In the genomic region with DNA sequence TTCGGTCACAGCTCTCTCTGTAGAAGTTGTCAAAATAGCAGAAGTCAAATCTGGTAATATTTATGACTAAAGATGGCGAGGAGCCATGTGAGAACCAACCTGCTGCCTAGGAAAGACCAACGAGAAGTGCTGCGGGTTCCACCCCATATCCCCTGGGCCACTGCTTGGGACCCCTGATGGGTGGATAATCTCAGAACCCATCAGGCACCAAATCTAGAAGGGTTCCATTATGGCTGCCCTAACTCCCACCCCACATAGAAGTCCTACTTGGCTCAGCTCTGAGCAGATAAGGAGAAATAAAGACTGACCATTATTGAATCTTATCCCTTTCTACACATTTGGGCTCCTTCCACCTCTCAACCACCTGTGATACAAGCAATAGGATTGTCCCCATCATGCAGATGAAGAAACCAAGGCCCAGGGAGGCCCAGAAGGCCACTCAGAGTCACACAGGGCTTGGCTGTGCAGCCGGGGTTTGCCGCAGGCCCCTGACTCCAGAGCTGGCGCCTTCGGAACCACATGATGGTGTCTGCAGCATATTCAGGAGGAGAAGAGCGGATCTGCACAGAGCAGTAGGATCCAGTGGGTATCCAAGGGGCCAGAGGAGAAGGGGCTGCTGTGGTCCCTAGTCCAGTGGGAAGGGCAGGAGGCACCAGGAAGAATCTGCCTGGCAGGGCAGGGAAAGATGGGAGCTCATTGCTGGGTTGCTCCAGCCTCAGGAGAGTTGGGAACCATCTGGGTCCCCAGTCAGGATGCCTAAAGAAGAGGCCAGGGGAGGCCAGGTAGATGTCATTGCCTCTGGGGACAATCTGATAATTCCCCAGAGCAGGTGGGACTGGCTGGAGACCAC, we compare ENCODE assay signal across 1 cellular context.
TF ChIP-seq lines count a peak whose summit lies in the region.

No MANE protein-coding gene starts in this region.

TF ChIP-seq in H1, 55 proteins besides CTCF, POLR2A, EP300 and RAD21:
- no peak for TF ChIP-seq NRF1 (IDR thresholded peaks at IDR 0.05; ENCODE audit: low read depth, low read length)
- TF ChIP-seq USF2 (IDR thresholded peaks at IDR 0.05; ENCODE audit: low read length), result no peak
- no peak for TF ChIP-seq ATF2 (IDR thresholded peaks at IDR 0.05; ENCODE audit: low read length)
- TF ChIP-seq SRF (IDR thresholded peaks at IDR 0.05; ENCODE audit: low read depth, low read length), result no peak
- no peak for TF ChIP-seq KDM1A (IDR thresholded peaks at IDR 0.05; ENCODE audit: borderline replicate concordance, low read length)
- no peak for TF ChIP-seq NANOG (IDR thresholded peaks at IDR 0.05; ENCODE audit: insufficient read depth, low read depth, low read length, poor library complexity, severe bottlenecking)
- TF ChIP-seq SP2 (IDR thresholded peaks at IDR 0.05; ENCODE audit: low read length), result no peak
- no peak for TF ChIP-seq ASH2L (IDR thresholded peaks at IDR 0.05; ENCODE audit: low read length)
- no peak for TF ChIP-seq KDM5A (IDR thresholded peaks at IDR 0.05; ENCODE audit: low read length)
- no peak for TF ChIP-seq TCF12 (IDR thresholded peaks at IDR 0.05; ENCODE audit: low read depth, low read length)
- no peak for TF ChIP-seq CTBP2 (IDR thresholded peaks at IDR 0.05; ENCODE audit: borderline replicate concordance, insufficient read depth, insufficient read length, low read length)
- no peak for TF ChIP-seq SP1 (IDR thresholded peaks at IDR 0.05; ENCODE audit: low read depth, low read length)
- no peak for TF ChIP-seq TAF7 (optimal IDR thresholded peaks at IDR 0.05; ENCODE audit: borderline replicate concordance, low read depth, low read length)
- no peak for TF ChIP-seq RNF2 (IDR thresholded peaks at IDR 0.05; ENCODE audit: borderline replicate concordance, low read depth, low read length, missing control alignments, poor library complexity, severe bottlenecking)
- TF ChIP-seq SIX5 (IDR thresholded peaks at IDR 0.05; ENCODE audit: low read depth, low read length), result no peak
- no peak for TF ChIP-seq RXRA (IDR thresholded peaks at IDR 0.05; ENCODE audit: insufficient read depth, low read depth, low read length)
- TF ChIP-seq, protein P1, sequence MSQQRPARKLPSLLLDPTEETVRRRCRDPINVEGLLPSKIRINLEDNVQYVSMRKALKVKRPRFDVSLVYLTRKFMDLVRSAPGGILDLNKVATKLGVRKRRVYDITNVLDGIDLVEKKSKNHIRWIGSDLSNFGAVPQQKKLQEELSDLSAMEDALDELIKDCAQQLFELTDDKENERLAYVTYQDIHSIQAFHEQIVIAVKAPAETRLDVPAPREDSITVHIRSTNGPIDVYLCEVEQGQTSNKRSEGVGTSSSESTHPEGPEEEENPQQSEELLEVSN (IDR thresholded peaks at IDR 0.05), result no peak
- no peak for TF ChIP-seq POU5F1 (IDR thresholded peaks at IDR 0.05; ENCODE audit: low read depth, low read length)
- TF ChIP-seq JUN (IDR thresholded peaks at IDR 0.05; ENCODE audit: low read depth, low read length), result no peak
- TF ChIP-seq, protein P2, sequence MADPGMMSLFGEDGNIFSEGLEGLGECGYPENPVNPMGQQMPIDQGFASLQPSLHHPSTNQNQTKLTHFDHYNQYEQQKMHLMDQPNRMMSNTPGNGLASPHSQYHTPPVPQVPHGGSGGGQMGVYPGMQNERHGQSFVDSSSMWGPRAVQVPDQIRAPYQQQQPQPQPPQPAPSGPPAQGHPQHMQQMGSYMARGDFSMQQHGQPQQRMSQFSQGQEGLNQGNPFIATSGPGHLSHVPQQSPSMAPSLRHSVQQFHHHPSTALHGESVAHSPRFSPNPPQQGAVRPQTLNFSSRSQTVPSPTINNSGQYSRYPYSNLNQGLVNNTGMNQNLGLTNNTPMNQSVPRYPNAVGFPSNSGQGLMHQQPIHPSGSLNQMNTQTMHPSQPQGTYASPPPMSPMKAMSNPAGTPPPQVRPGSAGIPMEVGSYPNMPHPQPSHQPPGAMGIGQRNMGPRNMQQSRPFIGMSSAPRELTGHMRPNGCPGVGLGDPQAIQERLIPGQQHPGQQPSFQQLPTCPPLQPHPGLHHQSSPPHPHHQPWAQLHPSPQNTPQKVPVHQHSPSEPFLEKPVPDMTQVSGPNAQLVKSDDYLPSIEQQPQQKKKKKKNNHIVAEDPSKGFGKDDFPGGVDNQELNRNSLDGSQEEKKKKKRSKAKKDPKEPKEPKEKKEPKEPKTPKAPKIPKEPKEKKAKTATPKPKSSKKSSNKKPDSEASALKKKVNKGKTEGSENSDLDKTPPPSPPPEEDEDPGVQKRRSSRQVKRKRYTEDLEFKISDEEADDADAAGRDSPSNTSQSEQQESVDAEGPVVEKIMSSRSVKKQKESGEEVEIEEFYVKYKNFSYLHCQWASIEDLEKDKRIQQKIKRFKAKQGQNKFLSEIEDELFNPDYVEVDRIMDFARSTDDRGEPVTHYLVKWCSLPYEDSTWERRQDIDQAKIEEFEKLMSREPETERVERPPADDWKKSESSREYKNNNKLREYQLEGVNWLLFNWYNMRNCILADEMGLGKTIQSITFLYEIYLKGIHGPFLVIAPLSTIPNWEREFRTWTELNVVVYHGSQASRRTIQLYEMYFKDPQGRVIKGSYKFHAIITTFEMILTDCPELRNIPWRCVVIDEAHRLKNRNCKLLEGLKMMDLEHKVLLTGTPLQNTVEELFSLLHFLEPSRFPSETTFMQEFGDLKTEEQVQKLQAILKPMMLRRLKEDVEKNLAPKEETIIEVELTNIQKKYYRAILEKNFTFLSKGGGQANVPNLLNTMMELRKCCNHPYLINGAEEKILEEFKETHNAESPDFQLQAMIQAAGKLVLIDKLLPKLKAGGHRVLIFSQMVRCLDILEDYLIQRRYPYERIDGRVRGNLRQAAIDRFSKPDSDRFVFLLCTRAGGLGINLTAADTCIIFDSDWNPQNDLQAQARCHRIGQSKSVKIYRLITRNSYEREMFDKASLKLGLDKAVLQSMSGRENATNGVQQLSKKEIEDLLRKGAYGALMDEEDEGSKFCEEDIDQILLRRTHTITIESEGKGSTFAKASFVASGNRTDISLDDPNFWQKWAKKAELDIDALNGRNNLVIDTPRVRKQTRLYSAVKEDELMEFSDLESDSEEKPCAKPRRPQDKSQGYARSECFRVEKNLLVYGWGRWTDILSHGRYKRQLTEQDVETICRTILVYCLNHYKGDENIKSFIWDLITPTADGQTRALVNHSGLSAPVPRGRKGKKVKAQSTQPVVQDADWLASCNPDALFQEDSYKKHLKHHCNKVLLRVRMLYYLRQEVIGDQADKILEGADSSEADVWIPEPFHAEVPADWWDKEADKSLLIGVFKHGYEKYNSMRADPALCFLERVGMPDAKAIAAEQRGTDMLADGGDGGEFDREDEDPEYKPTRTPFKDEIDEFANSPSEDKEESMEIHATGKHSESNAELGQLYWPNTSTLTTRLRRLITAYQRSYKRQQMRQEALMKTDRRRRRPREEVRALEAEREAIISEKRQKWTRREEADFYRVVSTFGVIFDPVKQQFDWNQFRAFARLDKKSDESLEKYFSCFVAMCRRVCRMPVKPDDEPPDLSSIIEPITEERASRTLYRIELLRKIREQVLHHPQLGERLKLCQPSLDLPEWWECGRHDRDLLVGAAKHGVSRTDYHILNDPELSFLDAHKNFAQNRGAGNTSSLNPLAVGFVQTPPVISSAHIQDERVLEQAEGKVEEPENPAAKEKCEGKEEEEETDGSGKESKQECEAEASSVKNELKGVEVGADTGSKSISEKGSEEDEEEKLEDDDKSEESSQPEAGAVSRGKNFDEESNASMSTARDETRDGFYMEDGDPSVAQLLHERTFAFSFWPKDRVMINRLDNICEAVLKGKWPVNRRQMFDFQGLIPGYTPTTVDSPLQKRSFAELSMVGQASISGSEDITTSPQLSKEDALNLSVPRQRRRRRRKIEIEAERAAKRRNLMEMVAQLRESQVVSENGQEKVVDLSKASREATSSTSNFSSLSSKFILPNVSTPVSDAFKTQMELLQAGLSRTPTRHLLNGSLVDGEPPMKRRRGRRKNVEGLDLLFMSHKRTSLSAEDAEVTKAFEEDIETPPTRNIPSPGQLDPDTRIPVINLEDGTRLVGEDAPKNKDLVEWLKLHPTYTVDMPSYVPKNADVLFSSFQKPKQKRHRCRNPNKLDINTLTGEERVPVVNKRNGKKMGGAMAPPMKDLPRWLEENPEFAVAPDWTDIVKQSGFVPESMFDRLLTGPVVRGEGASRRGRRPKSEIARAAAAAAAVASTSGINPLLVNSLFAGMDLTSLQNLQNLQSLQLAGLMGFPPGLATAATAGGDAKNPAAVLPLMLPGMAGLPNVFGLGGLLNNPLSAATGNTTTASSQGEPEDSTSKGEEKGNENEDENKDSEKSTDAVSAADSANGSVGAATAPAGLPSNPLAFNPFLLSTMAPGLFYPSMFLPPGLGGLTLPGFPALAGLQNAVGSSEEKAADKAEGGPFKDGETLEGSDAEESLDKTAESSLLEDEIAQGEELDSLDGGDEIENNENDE (IDR thresholded peaks at IDR 0.05; ENCODE audit: insufficient replicate concordance, low read length), result no peak
